ENCODE assay signal across 9 cellular contexts in the genomic region with DNA sequence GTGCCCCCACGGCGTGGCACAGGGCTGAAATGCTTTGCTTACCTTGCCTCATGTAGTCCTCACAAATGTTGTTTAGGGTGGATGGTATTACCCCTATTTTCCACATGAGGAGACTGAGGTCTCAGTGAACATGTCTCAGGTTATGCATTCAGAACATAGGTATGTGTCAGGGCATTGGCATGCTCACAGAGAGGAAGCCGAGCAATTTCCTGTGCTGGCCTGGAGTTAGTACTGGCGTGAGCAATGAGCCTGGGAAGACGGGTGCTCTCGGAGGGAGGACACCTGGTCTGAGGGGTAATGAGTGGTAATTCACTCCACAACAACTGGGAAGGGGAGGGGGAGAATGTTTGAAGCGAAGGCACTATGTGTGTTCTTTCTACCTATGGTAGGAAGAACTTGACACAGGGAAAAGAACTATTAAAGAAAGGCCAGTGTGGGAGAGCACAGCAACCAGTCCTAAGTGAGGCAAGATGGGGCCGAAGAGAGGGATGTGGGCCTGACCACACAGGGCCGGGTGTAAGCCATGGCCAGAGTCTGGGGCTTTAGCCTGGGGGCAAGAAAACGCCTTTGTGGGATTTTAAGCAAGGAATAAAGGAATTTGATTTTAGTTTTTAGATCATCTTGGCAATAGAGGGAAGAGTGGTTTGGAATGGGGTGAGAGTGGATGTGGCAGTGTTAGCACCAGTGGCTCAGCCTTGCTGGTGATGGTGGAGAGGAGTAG. TPM values are rescaled to one million over a fixed set of nuclear protein-coding genes. Genes with fewer than 3 reads are reported as not detected.
DNase-seq lines count a peak whose midpoint lies in the region; ATAC-seq and TF ChIP-seq lines count a peak whose summit lies in the region.
"Had no signal": no experiment of that assay in that cellular context is flagged by ENCODE, and none has a peak within 500 bp of the region (broad histone marks: within the 10 kb centered on the region; RNA-seq: fewer than 3 reads in every experiment).

No MANE protein-coding gene starts in this region.

- peak overlapping the region; percentile 72; the same call in 1 of the 2 replicates for H2BK20ac ChIP-seq in IMR-90 (ENCODE audit: low read depth, low read length)

- peaks cover 11 to 72% of the 10 kb centered on the region in 2 experiments; a peak in 3 of 4 replicates for H3K79me1 ChIP-seq in IMR-90 (ENCODE audit: low read depth in 1 of 2, low read length in 2 of 2)

- TF ChIP-seq CTCF in AG09309 (IDR thresholded peaks at IDR 0.05; ENCODE audit: control insufficient read depth, insufficient read depth, low read depth, low read length, missing control alignments): no peak
- no peak for TF ChIP-seq CTCF in IMR-90 (conservative IDR thresholded peaks at IDR 0.05; ENCODE audit: low read depth, low read length)
- TF ChIP-seq CTCF in mammary epithelial cell (conservative IDR thresholded peaks at IDR 0.05 in 1 of 2, IDR thresholded peaks at IDR 0.05 in 1 of 2; ENCODE audit: extremely low read depth in 1 of 2, insufficient read depth in 1 of 2, low read depth in 1 of 2, low read length in 2 of 2): no peak

- peak overlapping the region; percentile 48; the same call in 1 of the 3 replicates for H2BK15ac ChIP-seq in IMR-90 (ENCODE audit: low read depth, low read length)

- DNase-seq in AG09309 (ENCODE audit: low read depth): peak; percentile 65
- peak; percentile 95 for DNase-seq in IMR-90
- peak; percentile 92 for DNase-seq in mammary epithelial cell
- no peak for DNase-seq in stimulated activated CD4-positive, alpha-beta T cell treated with anti-CD3 and anti-CD28 coated beads, Interleukin-1b, Interleukin-23, amount 100 ng/mL, for 48 hours
- DNase-seq in NCI-H1092 (lab: John Stamatoyannopoulos, UW): no peak
- no peak for DNase-seq in NCI-H2171 treated with DMSO at 0.1 percent for 48 hours (lab: John Stamatoyannopoulos, UW)
- DNase-seq: effector CD4-positive, alpha-beta T cell had no signal

- in situ Hi-C loops in IMR-90 (cut with MboI; ENCODE audit: low sequenced_read_pairs) (no loop called here), mammary epithelial cell (cut with MboI; ENCODE audit: low sequenced_read_pairs in 2 of 2) (no loop called here)

- peak overlapping the region; percentile 93 for H2BK5ac ChIP-seq in IMR-90 (ENCODE audit: low read depth, low read length, poor library complexity, severe bottlenecking)

- H2AFZ ChIP-seq in IMR-90 (replicated peaks; ENCODE audit: low read length, poor library complexity) (no peak overlapping the region), mammary epithelial cell (ENCODE audit: low read depth, low read length) (no peak overlapping the region)

- peaks cover 18% of the 10 kb centered on the region for H3K9me1 ChIP-seq in IMR-90 (ENCODE audit: insufficient read depth, low read length)

- H3K4ac ChIP-seq in IMR-90 (ENCODE audit: low read depth, low read length): peak overlapping the region; percentile 92

- H3K79me2 ChIP-seq in mammary epithelial cell (ENCODE audit: insufficient read depth, low read length): peaks cover 68% of the 10 kb centered on the region

- peak overlapping the region; percentile 91 for H2AK5ac ChIP-seq in IMR-90 (ENCODE audit: low read depth, low read length)

- H3K27me3 ChIP-seq in IMR-90 (ENCODE audit: control insufficient read depth, insufficient read depth, low read length): no peaks in the 10 kb centered on the region
- H3K27me3 ChIP-seq in mammary epithelial cell (ENCODE audit: insufficient read depth, low read length): no peaks in the 10 kb centered on the region

- peak overlapping the region; percentile 27; the same call in 1 of the 2 replicates for H4K5ac ChIP-seq in IMR-90 (ENCODE audit: low read depth, low read length)

- peak overlapping the region; percentile 48; the same call in 1 of the 2 replicates for H3K4me2 ChIP-seq in IMR-90 (ENCODE audit: low read depth, low read length)
- H3K4me2 ChIP-seq in mammary epithelial cell (ENCODE audit: insufficient read depth, low read depth, low read length): peak overlapping the region; percentile 61

- peak overlapping the region; percentile 4; the same call in 1 of the 2 replicates for H3K18ac ChIP-seq in IMR-90 (ENCODE audit: low read depth, low read length)

- peak overlapping the region; percentile 84 for H2BK120ac ChIP-seq in IMR-90 (ENCODE audit: low read depth, low read length)

- peak; percentile 49; the same call in 1 of the 2 replicates for TF ChIP-seq POLR2A in IMR-90 (IDR thresholded peaks at IDR 0.05; ENCODE audit: low read depth, low read length)

- intact Hi-C loops in IMR-90 (cut with micrococcal nuclease): no loop called here
- intact Hi-C loops in mammary epithelial cell (cut with micrococcal nuclease): loop anchor here (1.0 kb wide), 1 partner anchor 33 kb away; a partner anchor contains a TSS

- H4K8ac ChIP-seq in IMR-90 (ENCODE audit: low read depth in 2 of 2, low read length in 2 of 2): peak overlapping the region; percentile 8 to 69; a peak in 3 of 4 replicates

- H3K36me3 ChIP-seq in IMR-90 (ENCODE audit: control insufficient read depth, insufficient read depth, low read length): peaks cover 64% of the 10 kb centered on the region
- peaks cover 59% of the 10 kb centered on the region for H3K36me3 ChIP-seq in mammary epithelial cell (ENCODE audit: insufficient read depth, low read length)
- peaks cover 80% of the 10 kb centered on the region for H3K36me3 ChIP-seq in mesodermal cell (ENCODE audit: control insufficient read depth, insufficient read depth, low read length)

- H3K14ac ChIP-seq in IMR-90 (replicated peaks; ENCODE audit: low read depth, low read length): peak overlapping the region; percentile 92

- POLR2A ChIA-PET in IMR-90 (lab: Charles Lee; ENCODE audit: unreplicated experiment): no interaction called here

- H3K56ac ChIP-seq in IMR-90 (ENCODE audit: extremely low read depth, insufficient read depth, low read length): peak overlapping the region; percentile 1; the same call in 1 of the 2 replicates

- no peak; the same call in 1 of the 2 replicates for TF ChIP-seq RAD21 in IMR-90 (IDR thresholded peaks at IDR 0.05; ENCODE audit: low read length)

- peak overlapping the region; percentile 59 for H3K27ac ChIP-seq in IMR-90 (ENCODE audit: insufficient read depth, low read length)
- H3K27ac ChIP-seq in mammary epithelial cell (ENCODE audit: insufficient read depth, low read depth, low read length): peak overlapping the region; percentile 81
- peak overlapping the region; percentile 96 for H3K27ac ChIP-seq in mesodermal cell (ENCODE audit: low read depth, low read length, severe bottlenecking)

- peak overlapping the region; percentile 80 for H2AK9ac ChIP-seq in IMR-90 (replicated peaks; ENCODE audit: low read depth, low read length, poor library complexity)

- peak overlapping the region; percentile 95 for H3K23ac ChIP-seq in IMR-90 (ENCODE audit: low read depth, low read length)

- no peak overlapping the region for H3K4me3 ChIP-seq in AG09309 (ENCODE audit: control insufficient read depth, low read depth, low read length)
- no peak overlapping the region for H3K4me3 ChIP-seq in IMR-90 (ENCODE audit: insufficient read depth, low read depth, low read length)
- peak overlapping the region in 1 of 3 experiments; percentile 8 for H3K4me3 ChIP-seq in mammary epithelial cell (replicated peaks in 1 of 3; ENCODE audit: insufficient read depth in 1 of 3, low read depth in 2 of 3, low read length in 3 of 3)
- no peak overlapping the region for H3K4me3 ChIP-seq in mesodermal cell (ENCODE audit: extremely low read depth, insufficient read depth, low read length, poor library complexity, severe bottlenecking)

- no peaks in the 10 kb centered on the region for H3K9me3 ChIP-seq in IMR-90 (ENCODE audit: control insufficient read depth, insufficient read depth, low read length)
- no peaks in the 10 kb centered on the region for H3K9me3 ChIP-seq in mammary epithelial cell (replicated peaks; ENCODE audit: insufficient read depth, low read length)
- H3K9me3 ChIP-seq in mesodermal cell (ENCODE audit: control insufficient read depth, low read length): no peaks in the 10 kb centered on the region

- H3K4me1 ChIP-seq in IMR-90 (ENCODE audit: control insufficient read depth, insufficient read depth, low read length) (peaks cover 28% of the 10 kb centered on the region), mammary epithelial cell (ENCODE audit: insufficient read depth, low read length) (peaks cover 63% of the 10 kb centered on the region), mesodermal cell (ENCODE audit: control insufficient read depth, insufficient read depth, low read length, poor library complexity, severe bottlenecking) (peaks cover 55% of the 10 kb centered on the region)

- BruUV-seq in IMR-90 (replicated peaks; lab: Mats Ljungman, UMichigan) (no TSS peak), mammary epithelial cell (replicated peaks; lab: Mats Ljungman, UMichigan) (no TSS peak)

- H3K9ac ChIP-seq in IMR-90 (ENCODE audit: low read depth, low read length) (peak overlapping the region; percentile 5; the same call in 1 of the 2 replicates), mammary epithelial cell (ENCODE audit: insufficient read depth, low read length) (peak overlapping the region; percentile 33)

- H4K91ac ChIP-seq in IMR-90 (ENCODE audit: insufficient read depth, low read depth, low read length): peak overlapping the region; percentile 48

- CTCF ChIA-PET in IMR-90 (lab: Yijun Ruan, JAX) (no interaction called here), mammary epithelial cell (lab: Charles Lee; ENCODE audit: low non-redundant PET) (no interaction called here)

- 100% methylated on average over 2 of the region's 10 CpGs; no CpG with 5 or more reads in 1 of the 2 experiments for WGBS in IMR-90 (ENCODE audit: extremely low coverage in 2 of 2, insufficient read length in 1 of 2), 2 experiments
- 14% methylated on average over 9 of the region's 10 CpGs for WGBS in mammary epithelial cell (ENCODE audit: low coverage, missing lambda C conversion rate)
- 91 to 94% methylated on average over 8 to 10 of the region's 10 CpGs for WGBS in mesodermal cell (ENCODE audit: insufficient coverage in 2 of 2), 2 experiments

- peak; percentile 33 for ATAC-seq in IMR-90 (ENCODE audit: low read depth)
- ATAC-seq in HG02623 (IDR thresholded peaks at IDR 0.05; ENCODE audit: unreplicated experiment): no peak

- dilution Hi-C loops in IMR-90 (cut with HindIII; ENCODE audit: low sequenced_read_pairs, unreplicated experiment): no loop called here
- dilution Hi-C loops in mammary epithelial cell (cut with HindIII; ENCODE audit: low sequenced_read_pairs): no loop called here

- peaks cover 60% of the 10 kb centered on the region for H4K20me1 ChIP-seq in IMR-90 (ENCODE audit: insufficient read depth, low read length)
- H4K20me1 ChIP-seq in mammary epithelial cell (ENCODE audit: insufficient read depth, low read length): no peaks in the 10 kb centered on the region

RNA-seq across cellular contexts. Expression of a gene that starts 4.9 kb away (rescaled TPM):
- 9.7 and 10.8 TPM in 2 replicates for total RNA-seq in IMR-90 (2012; rRNA removed)
- 16.5 and 19.5 TPM in 2 replicates for polyA plus RNA-seq in IMR-90 (2012; rRNA removed)
- 28.8 and 38.6 TPM in 2 replicates for polyA plus RNA-seq in IMR-90 (2012; cell fraction: cytosol; rRNA removed)
- polyA plus RNA-seq in IMR-90 (2012; cell fraction: nucleus; rRNA removed; ENCODE audit: low replicate concordance): 32.2 and 40.8 TPM in 2 replicates
- total RNA-seq in mammary epithelial cell: 10 to 100 TPM; 10.7 to 15.5 TPM
- polyA plus RNA-seq in mammary epithelial cell: 12.1 TPM
- polyA minus RNA-seq in mammary epithelial cell: 14.8 TPM
- 19.5 TPM for polyA plus RNA-seq in mesodermal cell (2013, experiment 1 of 2)
- 16.5 TPM for polyA plus RNA-seq in mesodermal cell (2013, experiment 2 of 2)

RNA-seq across cellular contexts. Expression of a gene that starts 18.1 kb away (rescaled TPM):
- total RNA-seq in IMR-90 (2012; rRNA removed) (225 TPM in 2 replicates), mammary epithelial cell (100 to 1,000 TPM; 278 to 534 TPM)
- polyA plus RNA-seq in IMR-90 (2012; rRNA removed) (274 and 300 TPM in 2 replicates), mammary epithelial cell (528 TPM)
- polyA plus RNA-seq in IMR-90 (2012; cell fraction: cytosol; rRNA removed): 216 and 229 TPM in 2 replicates
- 361 and 453 TPM in 2 replicates for polyA plus RNA-seq in IMR-90 (2012; cell fraction: nucleus; rRNA removed; ENCODE audit: low replicate concordance)
- polyA minus RNA-seq in mammary epithelial cell: 785 TPM
- 220 TPM for polyA plus RNA-seq in mesodermal cell (2013, experiment 1 of 2)
- 171 TPM for polyA plus RNA-seq in mesodermal cell (2013, experiment 2 of 2)

RNA-seq across cellular contexts. Expression of a gene that starts 28.9 kb away (rescaled TPM):
- total RNA-seq in IMR-90 (2012; rRNA removed) (1.9 and 2.9 TPM in 2 replicates), mammary epithelial cell (10 to 100 TPM in 1 of 2 donors, 1 to 10 TPM in 1; 5.7 to 10.7 TPM)
- polyA plus RNA-seq in IMR-90 (2012; rRNA removed) (5.7 and 5.8 TPM in 2 replicates), mammary epithelial cell (5.1 TPM)
- polyA plus RNA-seq in IMR-90 (2012; cell fraction: cytosol; rRNA removed): 2.4 and 3.5 TPM in 2 replicates
- 20.0 and 46.7 TPM in 2 replicates for polyA plus RNA-seq in IMR-90 (2012; cell fraction: nucleus; rRNA removed; ENCODE audit: low replicate concordance)
- 6.6 TPM for polyA minus RNA-seq in mammary epithelial cell
- polyA plus RNA-seq in mesodermal cell (2013, experiment 1 of 2): 11.0 TPM
- 9.4 TPM for polyA plus RNA-seq in mesodermal cell (2013, experiment 2 of 2)

RNA-seq across cellular contexts. Expression of a gene that starts 29.0 kb away (rescaled TPM):
- total RNA-seq in IMR-90 (2012; rRNA removed) (47.7 and 132 TPM in 2 replicates), mammary epithelial cell (10 to 100 TPM; 41.7 to 78.2 TPM)
- polyA plus RNA-seq in IMR-90 (2012; rRNA removed) (103 and 130 TPM in 2 replicates), mammary epithelial cell (169 TPM)
- 60.8 and 128 TPM in 2 replicates for polyA plus RNA-seq in IMR-90 (2012; cell fraction: cytosol; rRNA removed)
- 131 and 372 TPM in 2 replicates for polyA plus RNA-seq in IMR-90 (2012; cell fraction: nucleus; rRNA removed; ENCODE audit: low replicate concordance)
- polyA minus RNA-seq in mammary epithelial cell: 107 TPM
- polyA plus RNA-seq in mesodermal cell (2013, experiment 1 of 2): 88.7 TPM
- polyA plus RNA-seq in mesodermal cell (2013, experiment 2 of 2): 93.5 TPM

RNA-seq across cellular contexts. Expression of a gene that starts 33.5 kb away (rescaled TPM):
- total RNA-seq in IMR-90 (2012; rRNA removed) (697 and 872 TPM in 2 replicates), mammary epithelial cell (100 to 1,000 TPM; 276 to 541 TPM)
- polyA plus RNA-seq in IMR-90 (2012; rRNA removed) (474 and 514 TPM in 2 replicates), mammary epithelial cell (485 TPM)
- 246 and 479 TPM in 2 replicates for polyA plus RNA-seq in IMR-90 (2012; cell fraction: cytosol; rRNA removed)
- polyA plus RNA-seq in IMR-90 (2012; cell fraction: nucleus; rRNA removed; ENCODE audit: low replicate concordance): 457 and 630 TPM in 2 replicates
- 594 TPM for polyA minus RNA-seq in mammary epithelial cell
- 511 TPM for polyA plus RNA-seq in mesodermal cell (2013, experiment 1 of 2)
- 439 TPM for polyA plus RNA-seq in mesodermal cell (2013, experiment 2 of 2)

Comparison
In these comparisons a context has a peak if more than half of its experiments do, and no peak if none do; other contexts are left out.
1. DNase-seq: peak in AG09309 (single experiment), IMR-90 (single experiment) and mammary epithelial cell (single experiment); none in stimulated activated CD4-positive, alpha-beta T cell treated with anti-CD3 and anti-CD28 coated beads, Interleukin-1b, Interleukin-23, amount 100 ng/mL, for 48 hours (single experiment), NCI-H1092 (single experiment) and NCI-H2171 treated with DMSO at 0.1 percent for 48 hours (single experiment).
2. Peak in every context shown above with its lines, with median percentiles within 50 percentile points of each other: H3K27ac ChIP-seq.